Comparison of ENCODE assay signal across 16 cellular contexts in genomic region chr2:210611466-210611865, GRCh38. TPM values are rescaled to one million over a fixed set of nuclear protein-coding genes. Genes with fewer than 3 reads are reported as not detected.
DNase-seq lines count a peak whose midpoint lies in the region; ATAC-seq and TF ChIP-seq lines count a peak whose summit lies in the region.
"Had no signal": no experiment of that assay in that cellular context is flagged by ENCODE, and none has a peak within 500 bp of the region (broad histone marks: within the 10 kb centered on the region; RNA-seq: fewer than 3 reads in every experiment).

No MANE protein-coding gene starts in this region.

- no peaks in the 10 kb centered on the region for H3K4me1 Mint-ChIP-seq in Calu3 (ENCODE audit: low read depth, unreplicated experiment)
- H3K4me1 Mint-ChIP-seq in stimulated activated effector memory CD8-positive, alpha-beta T cell treated with anti-CD3 and anti-CD28 coated beads, Interleukin-12 subunit alpha, Interleukin-12 subunit beta, amount 100 ng/mL, for 72 hours: no peaks in the 10 kb centered on the region
- H3K4me1 Mint-ChIP-seq: endodermal cell, memory B cell, natural killer cell had no signal

- no peak overlapping the region for H3K4me3 Mint-ChIP-seq in Calu3 (ENCODE audit: low read depth, unreplicated experiment)
- no peak overlapping the region for H3K4me3 Mint-ChIP-seq in stimulated activated effector memory CD8-positive, alpha-beta T cell treated with anti-CD3 and anti-CD28 coated beads, Interleukin-12 subunit alpha, Interleukin-12 subunit beta, amount 100 ng/mL, for 72 hours
- H3K4me3 Mint-ChIP-seq: endodermal cell, memory B cell, natural killer cell had no signal

- intact Hi-C loops in Calu3 (cut with micrococcal nuclease; ENCODE audit: unreplicated experiment): no loop called here
- intact Hi-C loops in posterior cingulate gyrus (cut with DNase I): loop anchor here (10.0 kb wide), 1 partner anchor 167 kb away; no protein-coding TSS in a partner anchor

- no peak overlapping the region for H3K27ac Mint-ChIP-seq in Calu3 (ENCODE audit: unreplicated experiment)
- no peak overlapping the region for H3K27ac Mint-ChIP-seq in stimulated activated effector memory CD8-positive, alpha-beta T cell treated with anti-CD3 and anti-CD28 coated beads, Interleukin-12 subunit alpha, Interleukin-12 subunit beta, amount 100 ng/mL, for 72 hours
- H3K27ac Mint-ChIP-seq: endodermal cell, memory B cell, natural killer cell had no signal

- DNase-seq in Calu3: no peak
- DNase-seq in activated CD4-positive, CD25-positive, alpha-beta regulatory T cell treated with anti-CD3 and anti-CD28 coated beads, Interleukin-2, amount 50 U/mL, for 72 hours: no peak
- no peak for DNase-seq in posterior cingulate gyrus
- DNase-seq in stimulated activated effector memory CD8-positive, alpha-beta T cell treated with anti-CD3 and anti-CD28 coated beads, Interleukin-12 subunit alpha, Interleukin-12 subunit beta, amount 100 ng/mL, for 72 hours (ENCODE audit: low spot score in 2 of 2): no peak
- DNase-seq: activated naive CD4-positive, alpha-beta T cell treated with anti-CD3 and anti-CD28 coated beads, Interleukin-2, amount 50 U/mL, for 16 hours; EL; endodermal cell; hippocampal formation; natural killer cell; NCI-H1694 treated with DMSO at 0.1 percent for 48 hours; SW 1271 had no signal

- no peaks in the 10 kb centered on the region for H3K9me3 Mint-ChIP-seq in Calu3 (ENCODE audit: low read depth, unreplicated experiment)
- peaks cover 3% of the 10 kb centered on the region for H3K9me3 Mint-ChIP-seq in stimulated activated effector memory CD8-positive, alpha-beta T cell treated with anti-CD3 and anti-CD28 coated beads, Interleukin-12 subunit alpha, Interleukin-12 subunit beta, amount 100 ng/mL, for 72 hours

- no peaks in the 10 kb centered on the region for H3K36me3 Mint-ChIP-seq in Calu3 (ENCODE audit: insufficient read depth, unreplicated experiment)
- H3K36me3 Mint-ChIP-seq in stimulated activated effector memory CD8-positive, alpha-beta T cell treated with anti-CD3 and anti-CD28 coated beads, Interleukin-12 subunit alpha, Interleukin-12 subunit beta, amount 100 ng/mL, for 72 hours: no peaks in the 10 kb centered on the region
- H3K36me3 Mint-ChIP-seq: memory B cell, natural killer cell had no signal

- ATAC-seq in GM18868 (IDR thresholded peaks at IDR 0.05; ENCODE audit: unreplicated experiment): peak; percentile 81
- ATAC-seq in GM21619 (IDR thresholded peaks at IDR 0.05; ENCODE audit: unreplicated experiment): peak; percentile 63
- ATAC-seq in HG03025 (IDR thresholded peaks at IDR 0.05; ENCODE audit: low FRiP score, unreplicated experiment): peak; percentile 88
- peak; percentile 58 for ATAC-seq in HG03575 (IDR thresholded peaks at IDR 0.05; ENCODE audit: extremely low read depth, insufficient number of reproducible peaks, low FRiP score, unreplicated experiment)
- ATAC-seq in stimulated activated effector memory CD8-positive, alpha-beta T cell treated with anti-CD3 and anti-CD28 coated beads, Interleukin-12 subunit alpha, Interleukin-12 subunit beta, amount 100 ng/mL, for 72 hours: no peak
- ATAC-seq: natural killer cell had no signal

- CTCF ChIA-PET in Calu3 (lab: Charles Lee): no interaction called here

- TF ChIP-seq CTCF in Calu3 (IDR thresholded peaks at IDR 0.05; ENCODE audit: unreplicated experiment): no peak

- BruUV-seq in Calu3 (replicated peaks; lab: Mats Ljungman, UMichigan): no TSS peak

- H3K27me3 Mint-ChIP-seq in Calu3 (ENCODE audit: unreplicated experiment): no peaks in the 10 kb centered on the region

RNA-seq across cellular contexts. Expression of gene CPS1, which starts 55.1 kb away (rescaled TPM):
- 0.80 and 1.1 TPM in 2 replicates for total RNA-seq in Calu3 (2022)
